9 cellular contexts compared by ENCODE assay signal in the genomic region with DNA sequence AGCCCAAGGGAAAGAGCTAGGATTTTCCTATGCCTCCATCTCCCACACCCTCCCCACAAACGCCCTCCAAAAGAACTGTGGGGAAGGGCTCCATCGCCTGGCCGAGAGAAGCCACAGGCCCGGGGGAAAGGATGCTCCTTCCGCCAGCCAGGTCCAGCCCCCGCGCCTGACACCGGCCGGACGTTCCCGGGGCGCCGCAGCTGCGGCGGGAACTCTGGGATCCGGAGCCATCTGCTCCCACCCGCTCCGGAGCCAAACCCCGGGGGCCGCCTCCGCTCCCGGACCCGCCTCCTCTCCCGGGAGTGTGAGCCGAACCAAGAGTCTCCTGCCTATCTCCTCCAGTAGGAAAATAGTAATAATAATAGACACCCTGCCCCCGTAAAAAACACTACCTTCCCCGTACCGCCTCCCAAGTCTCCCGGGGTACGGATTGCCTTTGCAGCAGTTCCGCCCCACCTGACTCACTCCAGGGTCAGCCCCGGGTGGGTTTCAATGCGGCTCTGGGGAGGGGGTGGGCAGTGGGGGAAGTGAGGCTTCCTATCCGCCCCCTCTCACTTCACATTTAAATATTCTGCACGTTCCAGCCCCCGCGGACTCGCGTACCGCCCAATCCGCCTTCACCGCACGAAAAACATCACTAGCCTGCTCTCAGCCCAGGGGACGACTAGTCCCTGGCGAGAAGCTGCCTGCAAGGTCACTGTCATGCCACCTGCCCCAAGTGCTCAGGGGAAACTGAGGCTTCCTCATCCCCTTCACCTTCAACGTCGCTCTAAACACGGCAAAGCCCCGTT. TPM values are rescaled to one million over a fixed set of nuclear protein-coding genes. Genes with fewer than 3 reads are reported as not detected.
DNase-seq lines count a peak whose midpoint lies in the region; ATAC-seq and TF ChIP-seq lines count a peak whose summit lies in the region.
"Had no signal": no experiment of that assay in that cellular context is flagged by ENCODE, and none has a peak within 500 bp of the region (broad histone marks: within the 10 kb centered on the region; RNA-seq: fewer than 3 reads in every experiment).

No MANE protein-coding gene starts in this region.

- no peak overlapping the region for H3K27ac Mint-ChIP-seq in activated CD4-positive, alpha-beta T cell treated with anti-CD3 and anti-CD28 coated beads, Interleukin-2, amount 10 ng/mL, durations not matched to agents 7 days and 5 days

- H2BK15ac ChIP-seq in mesendoderm (replicated peaks; ENCODE audit: low read depth): no peak overlapping the region

- H2AK5ac ChIP-seq in mesendoderm (ENCODE audit: low read length): no peak overlapping the region

- H3K27ac ChIP-seq in mesendoderm (ENCODE audit: low read depth, low read length) (no peak overlapping the region), esophagus squamous epithelium (no peak overlapping the region)
- H3K27ac ChIP-seq: epithelial cell of prostate had no signal

- no peak overlapping the region for H2BK120ac ChIP-seq in mesendoderm (ENCODE audit: low read depth, low read length)

- peak overlapping the region; percentile 18 for H3K4me2 ChIP-seq in mesendoderm (ENCODE audit: low read length)

- peak overlapping the region; percentile 22; the same call in 1 of the 2 replicates for H3K4me3 ChIP-seq in BJ (ENCODE audit: low read depth, low read length)
- H3K4me3 ChIP-seq in MG63: peak overlapping the region; percentile 17
- peak overlapping the region in 1 of 2 donors; percentile 13 for H3K4me3 ChIP-seq in cardiac fibroblast (replicated peaks in 1 of 2; ENCODE audit: low read depth in 2 of 2, low read length in 2 of 2)
- no peak overlapping the region for H3K4me3 ChIP-seq in mesendoderm (ENCODE audit: low read length)
- H3K4me3 ChIP-seq in esophagus squamous epithelium: peak overlapping the region in 2 of 4 donors; percentile 9 to 48

- H3K18ac ChIP-seq in mesendoderm (ENCODE audit: low read length): no peak overlapping the region

- CTCF ChIA-PET in BJ (lab: Yijun Ruan, JAX): interaction anchor here (1.0 to 4.4 kb wide), 9 partner anchors 9 to 277 kb away, joined by 3 to 58 read pairs (median 3); a partner anchor contains a TSS
- CTCF ChIA-PET in activated CD4-positive, alpha-beta T cell treated with anti-CD3 and anti-CD28 coated beads, Interleukin-2, amount 10 ng/mL, durations not matched to agents 7 days and 5 days (lab: Charles Lee): interaction anchor here (0.9 to 1.5 kb wide), 2 partner anchors 9 to 20 kb away, joined by 3 to 5 read pairs; no protein-coding TSS in a partner anchor

- H3K4me1 Mint-ChIP-seq in activated CD4-positive, alpha-beta T cell treated with anti-CD3 and anti-CD28 coated beads, Interleukin-2, amount 10 ng/mL, durations not matched to agents 7 days and 5 days: peaks cover 26% of the 10 kb centered on the region

- H3K23ac ChIP-seq in mesendoderm (ENCODE audit: low read length): no peak overlapping the region

- no peak overlapping the region for H2BK5ac ChIP-seq in mesendoderm (ENCODE audit: low read length)

- intact Hi-C loops in esophagus squamous epithelium (cut with DNase I): no loop called here

- TF ChIP-seq CTCF in BJ (IDR thresholded peaks at IDR 0.05; ENCODE audit: insufficient read depth, low read depth, low read length) (peak; percentile 56), cardiac fibroblast (IDR thresholded peaks at IDR 0.05; ENCODE audit: low read depth, low read length) (peak; percentile 36), esophagus squamous epithelium (IDR thresholded peaks at IDR 0.05) (no peak)

- H3K9ac ChIP-seq in mesendoderm (ENCODE audit: low read length): no peak overlapping the region

- no peak for TF ChIP-seq POLR2A in esophagus squamous epithelium (IDR thresholded peaks at IDR 0.05)

- H3K79me2 ChIP-seq in mesendoderm (ENCODE audit: control insufficient read depth, insufficient read depth, low read length): no peaks in the 10 kb centered on the region

- no peak overlapping the region for H4K8ac ChIP-seq in mesendoderm (ENCODE audit: low read depth, low read length)

- H4K5ac ChIP-seq in mesendoderm (ENCODE audit: low read length): no peak overlapping the region

- no peaks in the 10 kb centered on the region for H3K79me1 ChIP-seq in mesendoderm (ENCODE audit: low read length)

- no peaks in the 10 kb centered on the region for H3K9me3 Mint-ChIP-seq in activated CD4-positive, alpha-beta T cell treated with anti-CD3 and anti-CD28 coated beads, Interleukin-2, amount 10 ng/mL, durations not matched to agents 7 days and 5 days

- POLR2A ChIA-PET in BJ (lab: Charles Lee): interaction anchor here (0.6 kb wide), 1 partner anchor 109 kb away, joined by 4 read pairs; no protein-coding TSS in a partner anchor
- POLR2A ChIA-PET in activated CD4-positive, alpha-beta T cell treated with anti-CD3 and anti-CD28 coated beads, Interleukin-2, amount 10 ng/mL, durations not matched to agents 7 days and 5 days (lab: Charles Lee): no interaction called here

- peaks cover 2% of the 10 kb centered on the region for H3K4me1 ChIP-seq in mesendoderm (ENCODE audit: control insufficient read depth, low read depth, low read length)
- H3K4me1 ChIP-seq in esophagus squamous epithelium: peaks cover 25 to 40% (median 31%) of the 10 kb centered on the region in 3 donors

- H3K9me3 ChIP-seq in MG63: no peaks in the 10 kb centered on the region
- H3K9me3 ChIP-seq in esophagus squamous epithelium: no peaks in the 10 kb centered on the region

- peaks cover 49% of the 10 kb centered on the region for H3K27me3 ChIP-seq in BJ (ENCODE audit: control insufficient read depth, insufficient read depth, low read length)
- H3K27me3 ChIP-seq in MG63: peaks cover 43% of the 10 kb centered on the region
- peaks cover 65% of the 10 kb centered on the region for H3K27me3 ChIP-seq in mesendoderm (ENCODE audit: insufficient read depth, low read length, poor library complexity)
- peaks cover 26 to 96% (median 38%) of the 10 kb centered on the region in 4 donors for H3K27me3 ChIP-seq in esophagus squamous epithelium

- no peak overlapping the region for H3K4ac ChIP-seq in mesendoderm (ENCODE audit: low read depth, low read length)

- H3K27me3 Mint-ChIP-seq in activated CD4-positive, alpha-beta T cell treated with anti-CD3 and anti-CD28 coated beads, Interleukin-2, amount 10 ng/mL, durations not matched to agents 7 days and 5 days: no peaks in the 10 kb centered on the region

- H3K56ac ChIP-seq in mesendoderm (ENCODE audit: low read length): peak overlapping the region; percentile 34

- WGBS in mesendoderm (ENCODE audit: extremely low coverage, insufficient coverage, low lambda C conversion rate): no CpG with 5 or more reads among the region's 49 CpGs
- 23 to 41% methylated on average over 21 to 26 of the region's 49 CpGs for WGBS in esophagus squamous epithelium, 2 donors

- H3K36me3 Mint-ChIP-seq in activated CD4-positive, alpha-beta T cell treated with anti-CD3 and anti-CD28 coated beads, Interleukin-2, amount 10 ng/mL, durations not matched to agents 7 days and 5 days (ENCODE audit: low read depth): peaks cover 61% of the 10 kb centered on the region

- no peak overlapping the region for H3K4me3 Mint-ChIP-seq in activated CD4-positive, alpha-beta T cell treated with anti-CD3 and anti-CD28 coated beads, Interleukin-2, amount 10 ng/mL, durations not matched to agents 7 days and 5 days

- H3K36me3 ChIP-seq in BJ (ENCODE audit: control insufficient read depth, insufficient read depth, low read length) (no peaks in the 10 kb centered on the region), MG63 (no peaks in the 10 kb centered on the region), mesendoderm (ENCODE audit: control insufficient read depth, insufficient read depth, low read length) (no peaks in the 10 kb centered on the region), esophagus squamous epithelium (peaks cover 0 to 14% (median 0%) of the 10 kb centered on the region in 3 donors)

- DNase-seq in BJ (ENCODE audit: low read depth) (no peak), MG63 (peak; percentile 49), cardiac fibroblast (ENCODE audit: low read depth in 2 of 2) (peak; percentile 30 to 33), mesendoderm (peak; percentile 83), NCI-H2029 (lab: John Stamatoyannopoulos, UW) (no peak), esophagus squamous epithelium (lab: John Stamatoyannopoulos, UW) (no peak)
- no peak for DNase-seq in activated CD4-positive, alpha-beta T cell treated with anti-CD3 and anti-CD28 coated beads, Interleukin-2, amount 10 ng/mL, durations not matched to agents 7 days and 5 days

- no peak for ATAC-seq in HG03521 (IDR thresholded peaks at IDR 0.05; ENCODE audit: unreplicated experiment)

RNA-seq across cellular contexts. Expression of a gene that starts 2.4 kb away (rescaled TPM):
- 0.04 and 0.05 TPM in 2 replicates for polyA plus RNA-seq in BJ (2011; rRNA removed)
- 0.26 and 0.47 TPM in 2 replicates for polyA minus RNA-seq in BJ (2011; rRNA and poly(A)+ RNA removed)
- not detected in 2 replicates for total RNA-seq in MG63 (2014; rRNA removed; shearing (Covaris generic); ENCODE audit: low replicate concordance)
- 0.60 TPM for polyA plus RNA-seq in mesendoderm (2013, experiment 1 of 2)
- polyA plus RNA-seq in mesendoderm (2013, experiment 2 of 2): 0.39 TPM
- 1 to 10 TPM in 3 of 4 donors, under 1 TPM in 1; 0.88 to 2.3 (median 1.3) TPM for total RNA-seq in esophagus squamous epithelium
- total RNA-seq in activated CD4-positive, alpha-beta T cell treated with anti-CD3 and anti-CD28 coated beads, Interleukin-2, amount 10 ng/mL, durations not matched to agents 7 days and 5 days: 10 to 100 TPM; 72.6 to 73.3 TPM

RNA-seq across cellular contexts. Expression of a gene that starts 8.7 kb away (rescaled TPM):
- 25.7 and 40.4 TPM in 2 replicates for polyA plus RNA-seq in BJ (2011; rRNA removed)
- polyA minus RNA-seq in BJ (2011; rRNA and poly(A)+ RNA removed): 22.7 and 28.2 TPM in 2 replicates
- 21.2 and 24.3 TPM in 2 replicates for total RNA-seq in MG63 (2014; rRNA removed; shearing (Covaris generic); ENCODE audit: low replicate concordance)
- polyA plus RNA-seq in mesendoderm (2013, experiment 1 of 2): 5.8 TPM
- 6.5 TPM for polyA plus RNA-seq in mesendoderm (2013, experiment 2 of 2)
- 10 to 100 TPM; 37.2 to 62.5 (median 40.2) TPM for total RNA-seq in esophagus squamous epithelium
- 10 to 100 TPM; 18.6 to 22.3 TPM for total RNA-seq in activated CD4-positive, alpha-beta T cell treated with anti-CD3 and anti-CD28 coated beads, Interleukin-2, amount 10 ng/mL, durations not matched to agents 7 days and 5 days

RNA-seq across cellular contexts. Expression of a gene that starts 16.0 kb away (rescaled TPM):
- 208 and 293 TPM in 2 replicates for polyA plus RNA-seq in BJ (2011; rRNA removed)
- 69.7 and 116 TPM in 2 replicates for polyA minus RNA-seq in BJ (2011; rRNA and poly(A)+ RNA removed)
- total RNA-seq in MG63 (2014; rRNA removed; shearing (Covaris generic); ENCODE audit: low replicate concordance): 457 and 516 TPM in 2 replicates
- 159 TPM for polyA plus RNA-seq in mesendoderm (2013, experiment 1 of 2)
- 158 TPM for polyA plus RNA-seq in mesendoderm (2013, experiment 2 of 2)
- total RNA-seq in esophagus squamous epithelium: 10 to 100 TPM; 42.8 to 96.9 (median 60.4) TPM
- total RNA-seq in activated CD4-positive, alpha-beta T cell treated with anti-CD3 and anti-CD28 coated beads, Interleukin-2, amount 10 ng/mL, durations not matched to agents 7 days and 5 days: 100 to 1,000 TPM in 1 of 2 experiments, 10 to 100 TPM in 1; 84.4 to 104 TPM

RNA-seq across cellular contexts. Expression of a gene that starts 18.8 kb away (rescaled TPM):
- 3.1 and 6.2 TPM in 2 replicates for polyA plus RNA-seq in BJ (2011; rRNA removed)
- polyA minus RNA-seq in BJ (2011; rRNA and poly(A)+ RNA removed): 3.0 and 5.1 TPM in 2 replicates
- 2.4 and 4.9 TPM in 2 replicates for total RNA-seq in MG63 (2014; rRNA removed; shearing (Covaris generic); ENCODE audit: low replicate concordance)
- 1.1 TPM for polyA plus RNA-seq in mesendoderm (2013, experiment 1 of 2)
- 1.2 TPM for polyA plus RNA-seq in mesendoderm (2013, experiment 2 of 2)
- total RNA-seq in esophagus squamous epithelium: 1 to 10 TPM; 3.6 to 8.4 (median 5.3) TPM
- total RNA-seq in activated CD4-positive, alpha-beta T cell treated with anti-CD3 and anti-CD28 coated beads, Interleukin-2, amount 10 ng/mL, durations not matched to agents 7 days and 5 days: 10 to 100 TPM; 23.7 to 27.2 TPM

RNA-seq across cellular contexts. Expression of a gene that starts 30.7 kb away (rescaled TPM):
- 0.76 and 0.91 TPM in 2 replicates for polyA plus RNA-seq in BJ (2011; rRNA removed)
- 0.43 and 1.1 TPM in 2 replicates for polyA minus RNA-seq in BJ (2011; rRNA and poly(A)+ RNA removed)
- total RNA-seq in MG63 (2014; rRNA removed; shearing (Covaris generic); ENCODE audit: low replicate concordance): not detected in 2 replicates
- polyA plus RNA-seq in mesendoderm (2013, experiment 1 of 2): 1.3 TPM
- 1.2 TPM for polyA plus RNA-seq in mesendoderm (2013, experiment 2 of 2)
- total RNA-seq in esophagus squamous epithelium: 1 to 10 TPM in 2 of 4 donors, under 1 TPM in 2; 0.18 to 1.7 (median 1.1) TPM
- 1 to 10 TPM; 1.9 to 2.3 TPM for total RNA-seq in activated CD4-positive, alpha-beta T cell treated with anti-CD3 and anti-CD28 coated beads, Interleukin-2, amount 10 ng/mL, durations not matched to agents 7 days and 5 days

Comparison
In these comparisons a context has a peak if more than half of its experiments do, and no peak if none do; other contexts are left out.
1. DNase-seq: peak in MG63 (single experiment), cardiac fibroblast (2 of 2) and mesendoderm (single experiment); none in BJ (single experiment), NCI-H2029 (single experiment), esophagus squamous epithelium (single experiment) and activated CD4-positive, alpha-beta T cell treated with anti-CD3 and anti-CD28 coated beads, Interleukin-2, amount 10 ng/mL, durations not matched to agents 7 days and 5 days (single experiment).
2. CTCF ChIP-seq: peak in BJ (single experiment) and cardiac fibroblast (single experiment); none in esophagus squamous epithelium (0 of 6).
3. RNA of a gene that starts 2.4 kb away (total RNA-seq): 72.6 to 73.3 TPM in activated CD4-positive, alpha-beta T cell treated with anti-CD3 and anti-CD28 coated beads, Interleukin-2, amount 10 ng/mL, durations not matched to agents 7 days and 5 days; 0.88 to 2.3 TPM in esophagus squamous epithelium and not detected in MG63; every median in the first group is over 10 times any median in the second.